Comparison of ENCODE assay signal across 8 cellular contexts in the genomic region with DNA sequence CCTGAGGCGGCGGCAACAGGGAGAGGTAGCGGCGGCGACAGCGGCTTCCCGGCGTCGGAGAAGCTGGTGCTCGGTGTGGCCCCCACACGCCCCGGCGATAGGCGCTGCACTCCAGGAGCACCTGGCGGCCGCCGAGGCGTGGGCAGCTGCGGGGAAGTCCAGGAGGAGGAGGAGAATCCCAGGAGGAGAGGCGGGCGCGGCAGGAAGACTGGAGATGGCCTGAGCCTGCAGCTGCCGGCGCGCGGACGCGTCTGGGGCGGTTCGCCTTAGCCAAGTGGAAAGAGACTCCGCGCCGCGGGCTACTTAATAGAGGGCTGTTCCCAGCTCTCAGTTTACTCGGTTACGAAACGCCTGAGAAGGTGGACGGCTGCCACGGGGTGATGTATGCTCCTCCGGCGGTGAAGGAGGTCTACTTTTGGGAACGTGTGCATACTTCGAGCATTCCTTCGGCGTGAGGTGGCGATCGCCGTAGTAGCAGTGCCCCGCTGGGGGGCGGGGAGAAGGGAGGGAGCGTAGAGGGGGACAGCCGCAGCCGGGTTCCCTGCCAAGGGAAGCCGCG. TPM values are rescaled to one million over a fixed set of nuclear protein-coding genes. Genes with fewer than 3 reads are reported as not detected.
DNase-seq lines count a peak whose midpoint lies in the region; ATAC-seq and TF ChIP-seq lines count a peak whose summit lies in the region.

Gene COL12A1, minus strand, starts transcription at position 278 of the 559 bp plus-strand sequence. CDS start 3,261 bp downstream, outside the sequence.

- H3K23ac ChIP-seq in mesenchymal stem cell (ENCODE audit: low read length in 2 of 2) = peak within 1 kb of the TSS in 1 of 2 experiments; percentile 87

- H2BK12ac ChIP-seq in mesenchymal stem cell (ENCODE audit: low read length in 2 of 2) = peak within 1 kb of the TSS; percentile 85 to 98

- no peak within 1 kb of the TSS for H3K27ac Mint-ChIP-seq in T-cell

- peaks cover 75 to 76% of the 10 kb centered on the region in 2 donors for H3K27me3 Mint-ChIP-seq in T-cell

- CTCF ChIA-PET in T-cell (lab: Charles Lee) = interaction anchor here (0.7 to 11.3 kb wide), 5 partner anchors 14 to 1468 kb away, joined by 3 to 213 read pairs (median 3); no protein-coding TSS in a partner anchor

- peak within 1 kb of the TSS; percentile 85 for H3K27ac ChIP-seq in mesenchymal stem cell (ENCODE audit: low read length, poor library complexity, severe bottlenecking)
- peak within 1 kb of the TSS; percentile 28 to 67 for H3K27ac ChIP-seq in testis

- H3K27me3 ChIP-seq in mesenchymal stem cell (ENCODE audit: control insufficient read depth in 1 of 2, insufficient read depth in 1 of 2, low read length in 2 of 2) (no peaks in the 10 kb centered on the region), testis (no peaks in the 10 kb centered on the region)

- H4K8ac ChIP-seq in mesenchymal stem cell (ENCODE audit: low read length) = peak within 1 kb of the TSS; percentile 96

- H3K9me3 ChIP-seq in mesenchymal stem cell (ENCODE audit: control insufficient read depth, low read length) = no peaks in the 10 kb centered on the region
- no peaks in the 10 kb centered on the region for H3K9me3 ChIP-seq in testis

- H3K4me3 Mint-ChIP-seq in T-cell = peak within 1 kb of the TSS; percentile 70 to 72 (median 71)

- H3K36me3 Mint-ChIP-seq in T-cell = no peaks in the 10 kb centered on the region

- no peaks in the 10 kb centered on the region for H3K9me3 Mint-ChIP-seq in T-cell

- H3K4me1 ChIP-seq in mesenchymal stem cell (ENCODE audit: control insufficient read depth, insufficient read depth, low read depth, low read length) (peaks cover 22% of the 10 kb centered on the region), testis (peaks cover 18% of the 10 kb centered on the region)

- peak within 1 kb of the TSS; percentile 68 for H2BK5ac ChIP-seq in mesenchymal stem cell (ENCODE audit: low read depth, low read length, poor library complexity, severe bottlenecking)

- peak within 1 kb of the TSS; percentile 98 to 99 for H3K18ac ChIP-seq in mesenchymal stem cell (ENCODE audit: low read depth in 1 of 2, low read length in 2 of 2)

- peak within 1 kb of the TSS; percentile 87 for H4K91ac ChIP-seq in mesenchymal stem cell (ENCODE audit: low read length)

- no peak for TF ChIP-seq POLR2A in testis (IDR thresholded peaks at IDR 0.05)

- H3K4me1 Mint-ChIP-seq in T-cell = peaks cover 59 to 64% (median 60%) of the 10 kb centered on the region in 3 donors

- peak within 1 kb of the TSS; percentile 93 for H3K4me2 ChIP-seq in mesenchymal stem cell (ENCODE audit: low read length, poor library complexity, severe bottlenecking)

- H3K4me3 ChIP-seq in AG10803 (ENCODE audit: low read length) (peak within 1 kb of the TSS; percentile 100), mesenchymal stem cell (ENCODE audit: insufficient read depth in 1 of 2, low read depth in 1 of 2, low read length in 2 of 2) (peak within 1 kb of the TSS; percentile 89 to 96), testis (peak within 1 kb of the TSS; percentile 51 to 71)

- DNase-seq in AG10803 (ENCODE audit: low read depth) (peak; percentile 100), GOT3 (lab: John Stamatoyannopoulos, UW) (peak; percentile 85), T-cell (peak in 1 of 34 experiments; percentile 4), mesenchymal stem cell (peak; percentile 98), testis (peak; percentile 83), hippocampal formation (lab: John Stamatoyannopoulos, UW) (no peak)

- no peaks in the 10 kb centered on the region for H3K36me3 ChIP-seq in mesenchymal stem cell (ENCODE audit: control insufficient read depth in 1 of 2, insufficient read depth in 2 of 2, low read depth in 1 of 2, low read length in 2 of 2)
- no peaks in the 10 kb centered on the region for H3K36me3 ChIP-seq in testis (ENCODE audit: low read depth, missing control alignments)

- peak within 1 kb of the TSS; percentile 95 for H3K9ac ChIP-seq in mesenchymal stem cell (ENCODE audit: low read length)

- H3K14ac ChIP-seq in mesenchymal stem cell (ENCODE audit: low read length in 2 of 2) = peak within 1 kb of the TSS in 1 of 2 experiments; percentile 85

- H3K79me1 ChIP-seq in mesenchymal stem cell (replicated peaks; ENCODE audit: low read length, poor library complexity, severe bottlenecking) = peaks cover 4% of the 10 kb centered on the region

- no peak for TF ChIP-seq CTCF in AG10803 (conservative IDR thresholded peaks at IDR 0.05; ENCODE audit: low read length)
- no peak for TF ChIP-seq CTCF in testis (IDR thresholded peaks at IDR 0.05)

- no peak for ATAC-seq in T-cell (replicated peaks in 1 of 4)
- no peak for ATAC-seq in GM21360 (IDR thresholded peaks at IDR 0.05; ENCODE audit: unreplicated experiment)

- H2AK5ac ChIP-seq in mesenchymal stem cell (ENCODE audit: low read length, severe bottlenecking) = peak within 1 kb of the TSS; percentile 52

- WGBS in mesenchymal stem cell = under 1% methylated on average over 51 of the region's 55 CpGs
- 0 to 1% methylated on average over 41 to 55 of the region's 55 CpGs for WGBS in testis, 2 donors

- peak within 1 kb of the TSS; percentile 90 for H2BK120ac ChIP-seq in mesenchymal stem cell (ENCODE audit: low read depth, low read length)

- peak within 1 kb of the TSS; percentile 85 for H2BK15ac ChIP-seq in mesenchymal stem cell (ENCODE audit: low read depth, poor library complexity, severe bottlenecking)

- in situ Hi-C loops in endometrial microvascular endothelial cells (cut with HindIII; ENCODE audit: inconsistent ontology term, low pct_unique_long_range_greater_than_20kb, low sequenced_read_pairs) = loop anchor here (25.0 kb wide), 1 partner anchor 1119 kb away; no protein-coding TSS in a partner anchor

- H2AFZ ChIP-seq in mesenchymal stem cell (ENCODE audit: low read depth, low read length) = peak within 1 kb of the TSS; percentile 55

- POLR2A ChIA-PET in T-cell (lab: Charles Lee) = interaction anchor here in 1 of 2 donors (0.6 kb wide), 1 partner anchor 1542 kb away, joined by 3 read pairs; no protein-coding TSS in a partner anchor

- H3K4ac ChIP-seq in mesenchymal stem cell (ENCODE audit: low read depth in 1 of 2, low read length in 2 of 2) = peak within 1 kb of the TSS; percentile 94 to 96

- intact Hi-C loops in testis (cut with DNase I; ENCODE audit: low total_unique reads) = loop anchor here (10.0 kb wide), 2 partner anchors 791 to 1461 kb away; no protein-coding TSS in a partner anchor

RNA-seq across cellular contexts. Expression of gene COL12A1, which starts in this region (rescaled TPM):
- under 1 TPM in 3 of 5 donors, not detected in 2; 0.59 to 0.95 (median 0.76) TPM for total RNA-seq in T-cell
- 64.7 TPM for total RNA-seq in endometrial microvascular endothelial cells (ENCODE audit: inconsistent ontology term)
- 353 TPM for polyA plus RNA-seq in mesenchymal stem cell (2013, experiment 1 of 2)
- 326 TPM for polyA plus RNA-seq in mesenchymal stem cell (2013, experiment 2 of 2)
- 10 to 100 TPM; 11.4 to 13.6 TPM for total RNA-seq in testis
- 27.3 TPM for polyA plus RNA-seq in testis (ENCODE audit: insufficient read depth, low read depth, low replicate concordance)

Comparison
In these comparisons a context has a peak if more than half of its experiments do, and no peak if none do; other contexts are left out.
1. RNA of gene COL12A1 (total RNA-seq): 64.7 TPM in endometrial microvascular endothelial cells (single experiment) and 11.4 to 13.6 TPM in testis; 0.59 to 0.95 TPM in T-cell; every median in the first group is over 4 times any median in the second.
2. DNase-seq: peak in AG10803 (single experiment), GOT3 (single experiment), mesenchymal stem cell (single experiment) and testis (single experiment); none in hippocampal formation (0 of 2).
3. Peak in every context shown above with its lines, with median percentiles within 50 percentile points of each other: H3K4me3 ChIP-seq.